In genomic region chr15:43483306-43484128, GRCh38 we compare ENCODE assay signal across 8 cellular contexts. TPM values are rescaled to one million over a fixed set of nuclear protein-coding genes. Genes with fewer than 3 reads are reported as not detected.
DNase-seq lines count a peak whose midpoint lies in the region; ATAC-seq and TF ChIP-seq lines count a peak whose summit lies in the region.

No MANE protein-coding gene starts in this region.

- POLR2A ChIA-PET in MCF 10A (lab: Yijun Ruan, JAX), result interaction anchor here (0.6 to 1.4 kb wide), 3 partner anchors 10 to 31 kb away, joined by 3 to 6 read pairs (median 3); no protein-coding TSS in a partner anchor
- POLR2A ChIA-PET in PC-3 (lab: Charles Lee; ENCODE audit: unreplicated experiment), result no interaction called here

- H3K27me3 ChIP-seq in breast epithelium (no peaks in the 10 kb centered on the region), PC-3 (ENCODE audit: low read length) (no peaks in the 10 kb centered on the region), transverse colon (no peaks in the 10 kb centered on the region), upper lobe of left lung (no peaks in the 10 kb centered on the region)

- in situ Hi-C loops in transverse colon (cut with MboI; ENCODE audit: low pct_ligation_motif_present in 1 of 4, low pct_unique_long_range_greater_than_20kb in 1 of 4, low sequenced_read_pairs in 3 of 4), result loop anchor here in 1 of 4 donors (25.0 kb wide), 1 partner anchor 304 kb away; the partner anchor contains the start of genes ELL3 and SERF2

- no peak overlapping the region for H3K27ac Mint-ChIP-seq in MCF 10A (ENCODE audit: low read depth, unreplicated experiment)

- H3K36me3 ChIP-seq in breast epithelium, result peaks cover 5% of the 10 kb centered on the region
- peaks cover 31% of the 10 kb centered on the region for H3K36me3 ChIP-seq in PC-3 (ENCODE audit: low read depth, low read length)
- H3K36me3 ChIP-seq in transverse colon, result peaks cover 0 to 41% (median 9%) of the 10 kb centered on the region in 4 donors
- H3K36me3 ChIP-seq in upper lobe of left lung, result peaks cover 3 to 43% (median 22%) of the 10 kb centered on the region in 4 donors

- no TSS peak for BruUV-seq in MCF 10A (replicated peaks; lab: Mats Ljungman, UMichigan)
- BruUV-seq in PC-3 (replicated peaks; lab: Mats Ljungman, UMichigan), result no TSS peak

- DNase-seq in MCF 10A (ENCODE audit: unreplicated experiment) (peak; percentile 8), breast epithelium (ENCODE audit: low spot score in 2 of 2) (no peak), PC-3 (peak; percentile 41), fibroblast of pulmonary artery (ENCODE audit: low read depth) (peak; percentile 55), transverse colon (no peak), upper lobe of left lung (no peak), mesenteric fat pad (ENCODE audit: low spot score) (no peak), SK-N-DZ (ENCODE audit: low spot score) (no peak)

- no peaks in the 10 kb centered on the region for H3K9me2 ChIP-seq in PC-3 (replicated peaks; ENCODE audit: low read length)

- no peaks in the 10 kb centered on the region for H3K4me1 ChIP-seq in breast epithelium
- no peaks in the 10 kb centered on the region for H3K4me1 ChIP-seq in PC-3 (ENCODE audit: insufficient read depth, low read length)
- no peaks in the 10 kb centered on the region for H3K4me1 ChIP-seq in transverse colon
- H3K4me1 ChIP-seq in upper lobe of left lung, result no peaks in the 10 kb centered on the region

- no peak for TF ChIP-seq EP300 in transverse colon (IDR thresholded peaks at IDR 0.05; ENCODE audit: low read depth)
- TF ChIP-seq EP300 in upper lobe of left lung (IDR thresholded peaks at IDR 0.05), result no peak

- no peaks in the 10 kb centered on the region for H3K9me3 Mint-ChIP-seq in MCF 10A (ENCODE audit: unreplicated experiment)

- H3K9ac ChIP-seq in PC-3 (ENCODE audit: low read length), result no peak overlapping the region

- H3K27ac ChIP-seq in breast epithelium, result no peak overlapping the region
- H3K27ac ChIP-seq in PC-3 (ENCODE audit: low read length), result no peak overlapping the region
- no peak overlapping the region for H3K27ac ChIP-seq in transverse colon
- no peak overlapping the region for H3K27ac ChIP-seq in upper lobe of left lung

- H3F3A ChIP-seq in PC-3 (ENCODE audit: low read length, unreplicated experiment), result peaks cover 7% of the 10 kb centered on the region

- WGBS in transverse colon (ENCODE audit: low coverage in 1 of 2), 2 donors, result 72% methylated on average over 4 of the region's 4 CpGs
- 78 to 86% methylated on average over 4 of the region's 4 CpGs for WGBS in upper lobe of left lung, 2 donors

- intact Hi-C loops in MCF 10A (cut with micrococcal nuclease) (loop anchor here (1.0 kb wide), 1 partner anchor 27 kb away; no protein-coding TSS in a partner anchor), breast epithelium (cut with DNase I; ENCODE audit: low total_unique reads) (no loop called here), PC-3 (cut with micrococcal nuclease) (loop anchor here (1.0 to 2.0 kb wide), 2 partner anchors 27 to 31 kb away; no protein-coding TSS in a partner anchor), transverse colon (cut with DNase I; ENCODE audit: low total_unique reads) (no loop called here)

- H2AFZ ChIP-seq in PC-3 (ENCODE audit: low read length), result no peak overlapping the region

- ATAC-seq in PC-3 (no peak), upper lobe of left lung (ENCODE audit: low FRiP score in 2 of 2) (no peak)

- H3K36me3 Mint-ChIP-seq in MCF 10A (ENCODE audit: insufficient read depth, unreplicated experiment), result peaks cover 80% of the 10 kb centered on the region

- no peaks in the 10 kb centered on the region for H3K27me3 Mint-ChIP-seq in MCF 10A (ENCODE audit: insufficient read depth, unreplicated experiment)

- TF ChIP-seq POLR2A in breast epithelium (IDR thresholded peaks at IDR 0.05), result no peak
- TF ChIP-seq POLR2A in transverse colon (IDR thresholded peaks at IDR 0.05), result no peak
- no peak for TF ChIP-seq POLR2A in upper lobe of left lung (IDR thresholded peaks at IDR 0.05)

- no peaks in the 10 kb centered on the region; the same call in 1 of the 2 replicates for H4K20me1 ChIP-seq in PC-3 (ENCODE audit: low read length)

- H3K79me2 ChIP-seq in PC-3 (ENCODE audit: low read length), result no peaks in the 10 kb centered on the region

- TF ChIP-seq CTCF in MCF 10A (IDR thresholded peaks at IDR 0.05; ENCODE audit: unreplicated experiment) (peak; percentile 36), breast epithelium (IDR thresholded peaks at IDR 0.05) (peak in 1 of 3 donors; percentile 14), PC-3 (conservative IDR thresholded peaks at IDR 0.05; ENCODE audit: low read depth, low read length) (peak; percentile 64), fibroblast of pulmonary artery (IDR thresholded peaks at IDR 0.05; ENCODE audit: low read length, missing control alignments) (peak; percentile 48), transverse colon (IDR thresholded peaks at IDR 0.05) (peak in 4 of 5 experiments; percentile 14 to 33 (median 22)), upper lobe of left lung (IDR thresholded peaks at IDR 0.05) (no peak)

- CTCF ChIA-PET in MCF 10A (lab: Yijun Ruan, JAX) (interaction anchor here (0.6 to 0.8 kb wide), 2 partner anchors 31 to 394 kb away, joined by 3 read pairs; no protein-coding TSS in a partner anchor), PC-3 (lab: Charles Lee) (interaction anchor here (0.7 kb wide), 1 partner anchor 28 kb away, joined by 3 read pairs; no protein-coding TSS in a partner anchor)

- peaks cover 14% of the 10 kb centered on the region for H3K4me1 Mint-ChIP-seq in MCF 10A (ENCODE audit: insufficient read depth, unreplicated experiment)

- H3K4me3 Mint-ChIP-seq in MCF 10A (ENCODE audit: unreplicated experiment), result no peak overlapping the region

- H3K9me3 ChIP-seq in breast epithelium, result no peaks in the 10 kb centered on the region
- H3K9me3 ChIP-seq in PC-3 (ENCODE audit: low read length), result no peaks in the 10 kb centered on the region
- no peaks in the 10 kb centered on the region for H3K9me3 ChIP-seq in transverse colon
- no peaks in the 10 kb centered on the region for H3K9me3 ChIP-seq in upper lobe of left lung

- no peak overlapping the region for H3K4me2 ChIP-seq in PC-3 (ENCODE audit: low read length)

- H3K4me3 ChIP-seq in breast epithelium (no peak overlapping the region), PC-3 (ENCODE audit: low read length) (no peak overlapping the region), fibroblast of pulmonary artery (replicated peaks; ENCODE audit: low read depth, low read length) (no peak overlapping the region), transverse colon (no peak overlapping the region), upper lobe of left lung (no peak overlapping the region)

RNA-seq across cellular contexts. Expression of gene TP53BP1, which starts 9.4 kb away (rescaled TPM):
- total RNA-seq in MCF 10A (2022) (38.8 and 53.5 TPM in 2 replicates), breast epithelium (10 to 100 TPM; 30.1 to 65.5 (median 60.9) TPM), PC-3 (2014; rRNA removed) (51.8 and 55.7 TPM in 2 replicates), transverse colon (10 to 100 TPM; 25.1 to 40.8 (median 33.7) TPM), upper lobe of left lung (100 to 1,000 TPM in 1 of 6 donors, 10 to 100 TPM in 5; 19.3 to 122 (median 28.7) TPM), mesenteric fat pad (44.8 TPM)
- 30.7 and 31.0 TPM in 2 replicates for polyA plus RNA-seq in SK-N-DZ (2014; cell fraction: cytosol; rRNA removed)
- polyA plus RNA-seq in SK-N-DZ (2014; cell fraction: nucleus; rRNA removed), result 50.0 and 70.9 TPM in 2 replicates

RNA-seq across cellular contexts. Expression of gene MAP1A, which starts 33.9 kb away (rescaled TPM):
- total RNA-seq in MCF 10A (2022) (0.09 and 0.17 TPM in 2 replicates), breast epithelium (10 to 100 TPM in 1 of 3 donors, 1 to 10 TPM in 2; 2.8 to 12.8 (median 8.8) TPM), PC-3 (2014; rRNA removed) (1.0 and 1.8 TPM in 2 replicates), transverse colon (10 to 100 TPM in 2 of 4 donors, 1 to 10 TPM in 2; 6.3 to 14.6 (median 9.8) TPM), upper lobe of left lung (1 to 10 TPM; 2.9 to 9.8 (median 6.1) TPM), mesenteric fat pad (13.8 TPM)
- 3.2 and 4.2 TPM in 2 replicates for polyA plus RNA-seq in SK-N-DZ (2014; cell fraction: cytosol; rRNA removed)
- 1.7 and 1.8 TPM in 2 replicates for polyA plus RNA-seq in SK-N-DZ (2014; cell fraction: nucleus; rRNA removed)

Comparison
In these comparisons a context has a peak if more than half of its experiments do, and no peak if none do; other contexts are left out.
1. DNase-seq: peak in MCF 10A (single experiment), PC-3 (single experiment) and fibroblast of pulmonary artery (single experiment); none in breast epithelium (0 of 2), transverse colon (single experiment), upper lobe of left lung (0 of 2), mesenteric fat pad (single experiment) and SK-N-DZ (single experiment).
2. intact Hi-C loops: an anchor here in MCF 10A (1.0 kb wide) and PC-3 (1.0 to 2.0 kb wide); none called in breast epithelium and transverse colon.
3. CTCF ChIP-seq: peak in MCF 10A (single experiment), PC-3 (single experiment), fibroblast of pulmonary artery (single experiment) and transverse colon (4 of 5); none in upper lobe of left lung (0 of 6).